11 cellular contexts compared by ENCODE assay signal in genomic region chr16:85498607-85499006, GRCh38.
DNase-seq lines count a peak whose midpoint lies in the region; ATAC-seq and TF ChIP-seq lines count a peak whose summit lies in the region.
"Had no signal": no experiment of that assay in that cellular context is flagged by ENCODE, and none has a peak within 500 bp of the region (broad histone marks: within the 10 kb centered on the region; RNA-seq: fewer than 3 reads in every experiment).

No MANE protein-coding gene starts in this region.

- no peaks in the 10 kb centered on the region for H3F3A ChIP-seq in SK-N-SH (replicated peaks; ENCODE audit: insufficient read depth)

- DNase-seq in myocyte (ENCODE audit: low read depth) (peak; percentile 92), NCI-H128 (lab: John Stamatoyannopoulos, UW; ENCODE audit: unreplicated experiment) (no peak), NCI-H2029 treated with DMSO at 0.1 percent for 48 hours (lab: John Stamatoyannopoulos, UW) (no peak), SK-N-SH (no peak)
- DNase-seq in effector CD4-positive, alpha-beta T cell: no peak
- DNase-seq: Calu3, IMR-90, islet precursor cell had no signal

- H4K20me1 ChIP-seq in OCI-LY3 (ENCODE audit: insufficient read depth, low read length) (no peaks in the 10 kb centered on the region), SK-N-SH (ENCODE audit: insufficient read depth) (no peaks in the 10 kb centered on the region)

- H3K36me3 ChIP-seq in OCI-LY3 (replicated peaks; ENCODE audit: low read depth, low read length): no peaks in the 10 kb centered on the region
- no peaks in the 10 kb centered on the region for H3K36me3 ChIP-seq in SK-N-SH (replicated peaks in 1 of 2; ENCODE audit: control insufficient read depth in 1 of 2, insufficient read depth in 2 of 2, low read length in 1 of 2)

- no peak for TF ChIP-seq CTCF in OCI-LY3 (IDR thresholded peaks at IDR 0.05; ENCODE audit: low read depth, low read length)
- no peak for TF ChIP-seq CTCF in SK-N-SH (IDR thresholded peaks at IDR 0.05)

- H3K4me2 ChIP-seq in OCI-LY3 (ENCODE audit: low read length) (peak overlapping the region; percentile 27), SK-N-SH (no peak overlapping the region)

- H3K9ac ChIP-seq in OCI-LY3 (ENCODE audit: low read length) (no peak overlapping the region), SK-N-SH (no peak overlapping the region)

- no peaks in the 10 kb centered on the region for H3K79me2 ChIP-seq in OCI-LY3 (ENCODE audit: low read length)
- no peaks in the 10 kb centered on the region for H3K79me2 ChIP-seq in SK-N-SH (ENCODE audit: insufficient read depth)

- TF ChIP-seq RAD21 in SK-N-SH (IDR thresholded peaks at IDR 0.05; ENCODE audit: low read length): no peak

- peaks cover 10% of the 10 kb centered on the region for H3K4me1 ChIP-seq in OCI-LY3 (ENCODE audit: low read length)
- H3K4me1 ChIP-seq in SK-N-SH (ENCODE audit: control insufficient read depth in 1 of 2, insufficient read depth in 2 of 2, low read depth in 1 of 2, low read length in 1 of 2): peaks cover 0 to 8% of the 10 kb centered on the region in 2 experiments; a peak in 1 of 4 replicates

- CTCF ChIA-PET in SK-N-SH (lab: Yijun Ruan, JAX): interaction anchor here (1.3 kb wide), 1 partner anchor 10 kb away, joined by 3 read pairs; no protein-coding TSS in a partner anchor

- H3K4me3 ChIP-seq in OCI-LY3 (ENCODE audit: low read length): no peak overlapping the region
- H3K4me3 ChIP-seq in SK-N-SH (ENCODE audit: low read depth in 2 of 2, low read length in 1 of 2): no peak overlapping the region

- H3K27ac ChIP-seq in OCI-LY3 (ENCODE audit: low read length) (no peak overlapping the region), SK-N-SH (ENCODE audit: low read depth in 2 of 2, low read length in 1 of 2) (no peak overlapping the region)

- H2AFZ ChIP-seq in OCI-LY3 (ENCODE audit: low read depth, low read length): no peak overlapping the region
- H2AFZ ChIP-seq in SK-N-SH (ENCODE audit: low read depth): no peak overlapping the region

- no peak for TF ChIP-seq EP300 in SK-N-SH (IDR thresholded peaks at IDR 0.05; ENCODE audit: borderline replicate concordance in 1 of 2, low read depth in 1 of 2, low read length in 1 of 2)

- no peaks in the 10 kb centered on the region for H3K9me2 ChIP-seq in SK-N-SH

- POLR2A ChIA-PET in SK-N-SH (lab: Yijun Ruan, JAX): no interaction called here

- ATAC-seq in GM18517 (IDR thresholded peaks at IDR 0.05; ENCODE audit: unreplicated experiment): peak; percentile 71
- ATAC-seq in HG02678 (IDR thresholded peaks at IDR 0.05; ENCODE audit: unreplicated experiment): peak; percentile 76

- H3K27me3 ChIP-seq in OCI-LY3 (ENCODE audit: low read depth, low read length) (no peaks in the 10 kb centered on the region), SK-N-SH (ENCODE audit: insufficient read depth) (no peaks in the 10 kb centered on the region)

- 98% methylated on average over 6 of the region's 8 CpGs for WGBS in SK-N-SH (ENCODE audit: low lambda C conversion rate)

- no peaks in the 10 kb centered on the region for H3K9me3 ChIP-seq in OCI-LY3 (ENCODE audit: insufficient read depth, low read length)
- no peaks in the 10 kb centered on the region for H3K9me3 ChIP-seq in SK-N-SH

TF ChIP-seq in SK-N-SH, 30 proteins besides CTCF, POLR2A, EP300 and RAD21:
- TF ChIP-seq, protein P1, sequence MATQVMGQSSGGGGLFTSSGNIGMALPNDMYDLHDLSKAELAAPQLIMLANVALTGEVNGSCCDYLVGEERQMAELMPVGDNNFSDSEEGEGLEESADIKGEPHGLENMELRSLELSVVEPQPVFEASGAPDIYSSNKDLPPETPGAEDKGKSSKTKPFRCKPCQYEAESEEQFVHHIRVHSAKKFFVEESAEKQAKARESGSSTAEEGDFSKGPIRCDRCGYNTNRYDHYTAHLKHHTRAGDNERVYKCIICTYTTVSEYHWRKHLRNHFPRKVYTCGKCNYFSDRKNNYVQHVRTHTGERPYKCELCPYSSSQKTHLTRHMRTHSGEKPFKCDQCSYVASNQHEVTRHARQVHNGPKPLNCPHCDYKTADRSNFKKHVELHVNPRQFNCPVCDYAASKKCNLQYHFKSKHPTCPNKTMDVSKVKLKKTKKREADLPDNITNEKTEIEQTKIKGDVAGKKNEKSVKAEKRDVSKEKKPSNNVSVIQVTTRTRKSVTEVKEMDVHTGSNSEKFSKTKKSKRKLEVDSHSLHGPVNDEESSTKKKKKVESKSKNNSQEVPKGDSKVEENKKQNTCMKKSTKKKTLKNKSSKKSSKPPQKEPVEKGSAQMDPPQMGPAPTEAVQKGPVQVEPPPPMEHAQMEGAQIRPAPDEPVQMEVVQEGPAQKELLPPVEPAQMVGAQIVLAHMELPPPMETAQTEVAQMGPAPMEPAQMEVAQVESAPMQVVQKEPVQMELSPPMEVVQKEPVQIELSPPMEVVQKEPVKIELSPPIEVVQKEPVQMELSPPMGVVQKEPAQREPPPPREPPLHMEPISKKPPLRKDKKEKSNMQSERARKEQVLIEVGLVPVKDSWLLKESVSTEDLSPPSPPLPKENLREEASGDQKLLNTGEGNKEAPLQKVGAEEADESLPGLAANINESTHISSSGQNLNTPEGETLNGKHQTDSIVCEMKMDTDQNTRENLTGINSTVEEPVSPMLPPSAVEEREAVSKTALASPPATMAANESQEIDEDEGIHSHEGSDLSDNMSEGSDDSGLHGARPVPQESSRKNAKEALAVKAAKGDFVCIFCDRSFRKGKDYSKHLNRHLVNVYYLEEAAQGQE (IDR thresholded peaks at IDR 0.05; ENCODE audit: low read depth, low read length): no peak
- TF ChIP-seq, protein P2, sequence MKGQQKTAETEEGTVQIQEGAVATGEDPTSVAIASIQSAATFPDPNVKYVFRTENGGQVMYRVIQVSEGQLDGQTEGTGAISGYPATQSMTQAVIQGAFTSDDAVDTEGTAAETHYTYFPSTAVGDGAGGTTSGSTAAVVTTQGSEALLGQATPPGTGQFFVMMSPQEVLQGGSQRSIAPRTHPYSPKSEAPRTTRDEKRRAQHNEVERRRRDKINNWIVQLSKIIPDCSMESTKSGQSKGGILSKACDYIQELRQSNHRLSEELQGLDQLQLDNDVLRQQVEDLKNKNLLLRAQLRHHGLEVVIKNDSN (IDR thresholded peaks at IDR 0.05; ENCODE audit: borderline replicate concordance, low read depth): no peak
- no peak for TF ChIP-seq NFIC (IDR thresholded peaks at IDR 0.05; ENCODE audit: borderline replicate concordance)
- TF ChIP-seq MEF2A (IDR thresholded peaks at IDR 0.05; ENCODE audit: borderline replicate concordance, low read depth): no peak
- TF ChIP-seq USF2 (IDR thresholded peaks at IDR 0.05; ENCODE audit: borderline replicate concordance, low read depth, low read length): no peak
- TF ChIP-seq MXI1 (IDR thresholded peaks at IDR 0.05; ENCODE audit: low read depth, low read length): no peak
- TF ChIP-seq, protein P3, sequence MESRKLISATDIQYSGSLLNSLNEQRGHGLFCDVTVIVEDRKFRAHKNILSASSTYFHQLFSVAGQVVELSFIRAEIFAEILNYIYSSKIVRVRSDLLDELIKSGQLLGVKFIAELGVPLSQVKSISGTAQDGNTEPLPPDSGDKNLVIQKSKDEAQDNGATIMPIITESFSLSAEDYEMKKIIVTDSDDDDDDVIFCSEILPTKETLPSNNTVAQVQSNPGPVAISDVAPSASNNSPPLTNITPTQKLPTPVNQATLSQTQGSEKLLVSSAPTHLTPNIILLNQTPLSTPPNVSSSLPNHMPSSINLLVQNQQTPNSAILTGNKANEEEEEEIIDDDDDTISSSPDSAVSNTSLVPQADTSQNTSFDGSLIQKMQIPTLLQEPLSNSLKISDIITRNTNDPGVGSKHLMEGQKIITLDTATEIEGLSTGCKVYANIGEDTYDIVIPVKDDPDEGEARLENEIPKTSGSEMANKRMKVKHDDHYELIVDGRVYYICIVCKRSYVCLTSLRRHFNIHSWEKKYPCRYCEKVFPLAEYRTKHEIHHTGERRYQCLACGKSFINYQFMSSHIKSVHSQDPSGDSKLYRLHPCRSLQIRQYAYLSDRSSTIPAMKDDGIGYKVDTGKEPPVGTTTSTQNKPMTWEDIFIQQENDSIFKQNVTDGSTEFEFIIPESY (IDR thresholded peaks at IDR 0.05; ENCODE audit: borderline replicate concordance, low read depth): no peak
- no peak for TF ChIP-seq EZH2phosphoT487 (IDR thresholded peaks at IDR 0.05; ENCODE audit: borderline replicate concordance, low read depth)
- no peak for TF ChIP-seq POLR2AphosphoS5 (IDR thresholded peaks at IDR 0.05; ENCODE audit: low read depth, low read length)
- TF ChIP-seq RXRA (IDR thresholded peaks at IDR 0.05; ENCODE audit: borderline replicate concordance, low read depth): no peak
- TF ChIP-seq YY1 (IDR thresholded peaks at IDR 0.05; ENCODE audit: low read depth): no peak
- no peak for TF ChIP-seq SIN3A (IDR thresholded peaks at IDR 0.05; ENCODE audit: borderline replicate concordance, low read depth, low read length)
- no peak for TF ChIP-seq GATA2 (CRISPR knock-in tag; IDR thresholded peaks at IDR 0.05)
- no peak for TF ChIP-seq ELF1 (IDR thresholded peaks at IDR 0.05)
- no peak for TF ChIP-seq CHD2 (IDR thresholded peaks at IDR 0.05; ENCODE audit: low read length, partially characterized antibody)
- no peak for TF ChIP-seq TEAD4 (IDR thresholded peaks at IDR 0.05; ENCODE audit: borderline replicate concordance, insufficient read depth)
- TF ChIP-seq, protein P4, sequence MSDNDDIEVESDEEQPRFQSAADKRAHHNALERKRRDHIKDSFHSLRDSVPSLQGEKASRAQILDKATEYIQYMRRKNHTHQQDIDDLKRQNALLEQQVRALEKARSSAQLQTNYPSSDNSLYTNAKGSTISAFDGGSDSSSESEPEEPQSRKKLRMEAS (IDR thresholded peaks at IDR 0.05; ENCODE audit: low read depth): no peak
TF ChIP-seq in SK-N-SH: peak in this region for 0.
